In genomic region chr13:99087130-99087953, GRCh38 we compare ENCODE assay signal across 8 cellular contexts.
DNase-seq lines count a peak whose midpoint lies in the region; ATAC-seq and TF ChIP-seq lines count a peak whose summit lies in the region.

No MANE protein-coding gene starts in this region.

- intact Hi-C loops in heart right ventricle (cut with DNase I) (no loop called here), posterior cingulate gyrus (cut with DNase I) (no loop called here)

- H3K4me3 Mint-ChIP-seq in type B pancreatic cell: peak overlapping the region; percentile 100

- H3K27me3 Mint-ChIP-seq in type B pancreatic cell: peaks cover 30% of the 10 kb centered on the region

- WGBS in heart right ventricle, 2 donors: 1% methylated on average over 87 to 89 of the region's 89 CpGs

- no peak for TF ChIP-seq CTCF in HFF-Myc (IDR thresholded peaks at IDR 0.05; ENCODE audit: low read depth, low read length, missing control alignments)
- peak in 7 of 9 donors; percentile 13 to 47 (median 31) for TF ChIP-seq CTCF in heart right ventricle (IDR thresholded peaks at IDR 0.05)
- peak; percentile 66 for TF ChIP-seq CTCF in type B pancreatic cell (conservative IDR thresholded peaks at IDR 0.05)

- H3K9me3 Mint-ChIP-seq in type B pancreatic cell: no peaks in the 10 kb centered on the region

- H3K4me3 ChIP-seq in HFF-Myc (replicated peaks; ENCODE audit: low read depth, low read length) (peak overlapping the region; percentile 65), heart right ventricle (peak overlapping the region; percentile 69 to 94 (median 84))

- H3K4me1 Mint-ChIP-seq in type B pancreatic cell (ENCODE audit: unreplicated experiment): peaks cover 24% of the 10 kb centered on the region

- DNase-seq in GM04503 (ENCODE audit: low read depth): peak; percentile 29
- peak; percentile 30 for DNase-seq in HFF-Myc (ENCODE audit: extremely low read depth, low read depth)
- DNase-seq in NCI-H1048 (lab: John Stamatoyannopoulos, UW): peak; percentile 62
- peak; percentile 88 for DNase-seq in T follicular helper cell (ENCODE audit: low read depth)
- peak; percentile 74 for DNase-seq in amniotic epithelial cell (ENCODE audit: low read depth)
- DNase-seq in heart right ventricle: peak; percentile 92
- peak; percentile 88 to 99 (median 92) for DNase-seq in posterior cingulate gyrus
- DNase-seq in type B pancreatic cell (ENCODE audit: extremely low spot score, unreplicated experiment): peak; percentile 93

- H3K36me3 ChIP-seq in heart right ventricle: no peaks in the 10 kb centered on the region

- peak overlapping the region; percentile 91 to 97 (median 95) for H3K27ac ChIP-seq in heart right ventricle

- ATAC-seq in heart right ventricle: peak; percentile 96 to 99 (median 98)

- peaks cover 0 to 92% (median 0%) of the 10 kb centered on the region in 7 donors for H3K27me3 ChIP-seq in heart right ventricle

- no peaks in the 10 kb centered on the region for H3K36me3 Mint-ChIP-seq in type B pancreatic cell

- peaks cover 6 to 32% (median 18%) of the 10 kb centered on the region in 9 donors for H3K4me1 ChIP-seq in heart right ventricle

- no peaks in the 10 kb centered on the region for H3K9me3 ChIP-seq in heart right ventricle

- H3K27ac Mint-ChIP-seq in type B pancreatic cell: peak overlapping the region; percentile 99

Comparison
In these comparisons a context has a peak if more than half of its experiments do, and no peak if none do; other contexts are left out.
1. Peak in every context shown above with its lines: DNase-seq, ATAC-seq, H3K4me3 ChIP-seq and H3K27ac ChIP-seq.
2. DNase-seq: peak in every context shown above with its lines; median percentile 93 in type B pancreatic cell; 92 in posterior cingulate gyrus; 92 in heart right ventricle; 88 in T follicular helper cell; 74 in amniotic epithelial cell; 62 in NCI-H1048; 30 in HFF-Myc; 29 in GM04503.